Comparison of ENCODE assay signal across 7 cellular contexts in the genomic region with DNA sequence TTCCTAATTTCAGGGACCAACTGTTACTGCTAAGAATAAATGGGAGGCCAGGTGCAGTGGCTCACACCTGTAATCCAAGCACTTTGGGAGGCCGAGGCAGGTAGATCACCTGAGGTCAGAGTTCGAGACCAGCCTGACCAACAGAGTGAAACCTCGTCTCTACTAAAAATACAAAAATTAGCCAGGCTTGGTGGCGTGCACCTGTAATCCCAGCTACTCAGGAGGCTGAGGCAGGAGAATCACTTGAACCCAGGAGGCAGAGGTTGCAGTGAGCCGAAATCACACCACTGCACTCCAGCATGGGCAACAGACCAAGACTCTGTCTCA.
A peak's percentile ranks its signal among the peaks of the same experiment; 100 is the strongest.
DNase-seq lines count a peak whose midpoint lies in the region; ATAC-seq, FAIRE-seq and TF ChIP-seq lines count a peak whose summit lies in the region.
"Not testable (repeated sequence)": the region's sequence is repeated elsewhere in the genome, so short reads cannot be mapped to it uniquely, and the experiment has no call there.

No MANE protein-coding gene starts in this region.

- peak overlapping the region; percentile 97 for H4K91ac ChIP-seq in IMR-90 (ENCODE audit: insufficient read depth, low read depth, low read length)

- H3K27me3 Mint-ChIP-seq in activated CD4-positive, alpha-beta T cell treated with anti-CD3 and anti-CD28 coated beads, Interleukin-2, amount 10 ng/mL, durations not matched to agents 24 days and 14 days; astrocyte (ENCODE audit: low read depth, unreplicated experiment); progenitor cell of endocrine pancreas: not testable (repeated sequence)

- peak overlapping the region; percentile 96 for H2BK20ac ChIP-seq in IMR-90 (ENCODE audit: low read depth, low read length)

- peaks cover 18% of the 10 kb centered on the region for H3K4me1 ChIP-seq in IMR-90 (ENCODE audit: control insufficient read depth, insufficient read depth, low read length)
- H3K4me1 ChIP-seq in astrocyte (ENCODE audit: insufficient read depth, low read length): peaks cover 32% of the 10 kb centered on the region
- H3K4me1 ChIP-seq in esophagus (ENCODE audit: control insufficient read depth in 2 of 2, insufficient read depth in 2 of 2, low read length in 1 of 2): not testable (repeated sequence)
- H3K4me1 ChIP-seq in right lobe of liver: peaks cover 0 to 22% (median 10%) of the 10 kb centered on the region in 4 donors
- peaks cover 18% of the 10 kb centered on the region for H3K4me1 ChIP-seq in stomach smooth muscle (ENCODE audit: control insufficient read depth, insufficient read depth, low read length)

- peak overlapping the region; percentile 93 for H2BK5ac ChIP-seq in IMR-90 (ENCODE audit: low read depth, low read length, poor library complexity, severe bottlenecking)

- peak overlapping the region; percentile 34; the same call in 1 of the 2 replicates for H3K56ac ChIP-seq in IMR-90 (ENCODE audit: extremely low read depth, insufficient read depth, low read length)

- peaks cover 9 to 28% of the 10 kb centered on the region in 2 experiments; a peak in 3 of 4 replicates for H3K79me1 ChIP-seq in IMR-90 (ENCODE audit: low read depth in 1 of 2, low read length in 2 of 2)

- intact Hi-C loops in IMR-90 (cut with micrococcal nuclease): loop anchor here (1.0 to 10.0 kb wide), 2 partner anchors 78 to 190 kb away; no protein-coding TSS in a partner anchor
- intact Hi-C loops in activated CD4-positive, alpha-beta T cell treated with anti-CD3 and anti-CD28 coated beads, Interleukin-2, amount 10 ng/mL, durations not matched to agents 24 days and 14 days (cut with micrococcal nuclease): loop anchor here (1.0 to 10.0 kb wide), 5 partner anchors 78 to 1430 kb away; a partner anchor contains a TSS
- intact Hi-C loops in right lobe of liver (cut with DNase I): loop anchor here in 1 of 2 donors (5.0 kb wide), 1 partner anchor 113 kb away; no protein-coding TSS in a partner anchor

- not testable (repeated sequence) for H3K36me3 Mint-ChIP-seq in activated CD4-positive, alpha-beta T cell treated with anti-CD3 and anti-CD28 coated beads, Interleukin-2, amount 10 ng/mL, durations not matched to agents 24 days and 14 days (ENCODE audit: low read depth); astrocyte (ENCODE audit: low read depth, unreplicated experiment); progenitor cell of endocrine pancreas (ENCODE audit: insufficient read depth)

- H2AK9ac ChIP-seq in IMR-90 (replicated peaks; ENCODE audit: low read depth, low read length, poor library complexity): peak overlapping the region; percentile 4

- H3K14ac ChIP-seq in IMR-90 (replicated peaks; ENCODE audit: low read depth, low read length): peak overlapping the region; percentile 81

- TF ChIP-seq RAD21 in IMR-90 (IDR thresholded peaks at IDR 0.05; ENCODE audit: low read length): not testable (repeated sequence)

- H3K36me3 ChIP-seq in IMR-90 (ENCODE audit: control insufficient read depth, insufficient read depth, low read length); astrocyte (ENCODE audit: insufficient read depth, low read length); esophagus (ENCODE audit: control insufficient read depth in 2 of 2, insufficient read depth in 2 of 2, low read length in 1 of 2); right lobe of liver; stomach smooth muscle (ENCODE audit: control insufficient read depth in 2 of 2, insufficient read depth in 2 of 2, low read length in 2 of 2): not testable (repeated sequence)

- H3K9me1 ChIP-seq in IMR-90 (ENCODE audit: insufficient read depth, low read length): not testable (repeated sequence)

- H3K27ac ChIP-seq in IMR-90 (ENCODE audit: insufficient read depth, low read length) (peak overlapping the region; percentile 72), astrocyte (ENCODE audit: low read depth, low read length) (peak overlapping the region; percentile 96), esophagus (ENCODE audit: low read depth in 2 of 2, low read length in 1 of 2) (peak overlapping the region; percentile 91 to 93), right lobe of liver (peak overlapping the region; percentile 93 to 100 (median 100)), stomach smooth muscle (ENCODE audit: low read length) (peak overlapping the region; percentile 82)

- H3K4me3 Mint-ChIP-seq in activated CD4-positive, alpha-beta T cell treated with anti-CD3 and anti-CD28 coated beads, Interleukin-2, amount 10 ng/mL, durations not matched to agents 24 days and 14 days; astrocyte (ENCODE audit: unreplicated experiment); progenitor cell of endocrine pancreas (ENCODE audit: low read depth): not testable (repeated sequence)

- dilution Hi-C loops in IMR-90 (cut with HindIII; ENCODE audit: low sequenced_read_pairs, unreplicated experiment): loop anchor here (25.0 kb wide), 1 partner anchor 133 kb away; no protein-coding TSS in a partner anchor

- in situ Hi-C loops in IMR-90 (cut with MboI; ENCODE audit: low sequenced_read_pairs): loop anchor here (5.0 to 25.0 kb wide), 2 partner anchors 108 to 1817 kb away; a partner anchor contains a TSS

- H3K27ac Mint-ChIP-seq in activated CD4-positive, alpha-beta T cell treated with anti-CD3 and anti-CD28 coated beads, Interleukin-2, amount 10 ng/mL, durations not matched to agents 24 days and 14 days: peak overlapping the region; percentile 87
- H3K27ac Mint-ChIP-seq in astrocyte (ENCODE audit: unreplicated experiment) (peak overlapping the region; percentile 97), progenitor cell of endocrine pancreas (peak overlapping the region; percentile 76)

- not testable (repeated sequence) for H2AFZ ChIP-seq in IMR-90 (replicated peaks; ENCODE audit: low read length, poor library complexity); astrocyte (ENCODE audit: low read depth, low read length)

- H2AK5ac ChIP-seq in IMR-90 (ENCODE audit: low read depth, low read length): peak overlapping the region; percentile 26; the same call in 1 of the 2 replicates

- CTCF ChIA-PET in IMR-90 (lab: Yijun Ruan, JAX): interaction anchor here (0.7 to 1.2 kb wide), 2 partner anchors 114 to 144 kb away, joined by 4 read pairs; no protein-coding TSS in a partner anchor

- not testable (repeated sequence) for ATAC-seq in IMR-90 (ENCODE audit: low read depth); right lobe of liver

- H3K18ac ChIP-seq in IMR-90 (ENCODE audit: low read depth, low read length): peak overlapping the region; percentile 89

- WGBS in IMR-90 (ENCODE audit: extremely low coverage in 2 of 2, insufficient read length in 1 of 2), 2 experiments: no CpG with 5 or more reads among the region's 5 CpGs
- WGBS in esophagus, 2 donors: 86 to 90% methylated on average over 5 of the region's 5 CpGs
- WGBS in right lobe of liver (ENCODE audit: insufficient coverage, low coverage, low lambda C conversion rate, missing lambda C conversion rate): 69% methylated on average over 2 of the region's 5 CpGs

- peaks cover 36% of the 10 kb centered on the region for H3K4me1 Mint-ChIP-seq in activated CD4-positive, alpha-beta T cell treated with anti-CD3 and anti-CD28 coated beads, Interleukin-2, amount 10 ng/mL, durations not matched to agents 24 days and 14 days
- H3K4me1 Mint-ChIP-seq in astrocyte (ENCODE audit: low read depth, unreplicated experiment) (peaks cover 21% of the 10 kb centered on the region), progenitor cell of endocrine pancreas (ENCODE audit: low read depth) (peaks cover 13% of the 10 kb centered on the region)

- not testable (repeated sequence) for TF ChIP-seq POLR2A in IMR-90 (IDR thresholded peaks at IDR 0.05; ENCODE audit: low read depth, low read length); right lobe of liver (IDR thresholded peaks at IDR 0.05)

- DNase-seq in IMR-90; activated CD4-positive, alpha-beta T cell treated with anti-CD3 and anti-CD28 coated beads, Interleukin-2, amount 10 ng/mL, durations not matched to agents 24 days and 14 days; astrocyte (ENCODE audit: low read depth); right lobe of liver; progenitor cell of endocrine pancreas (ENCODE audit: low spot score, unreplicated experiment): not testable (repeated sequence)

- TF ChIP-seq CTCF in IMR-90 (conservative IDR thresholded peaks at IDR 0.05; ENCODE audit: low read depth, low read length); astrocyte (IDR thresholded peaks at IDR 0.05; ENCODE audit: insufficient read depth, low read depth, low read length); right lobe of liver (IDR thresholded peaks at IDR 0.05); progenitor cell of endocrine pancreas (IDR thresholded peaks at IDR 0.05; ENCODE audit: unreplicated experiment): not testable (repeated sequence)

- H3K9me3 ChIP-seq in IMR-90 (ENCODE audit: control insufficient read depth, insufficient read depth, low read length); astrocyte (ENCODE audit: insufficient read depth, low read depth, low read length); esophagus (ENCODE audit: control insufficient read depth in 2 of 2, insufficient read depth in 1 of 2, low read depth in 1 of 2, low read length in 1 of 2); right lobe of liver; stomach smooth muscle (ENCODE audit: control insufficient read depth in 2 of 2, low read length in 2 of 2): not testable (repeated sequence)

- peak overlapping the region; percentile 2 to 84; a peak in 3 of 4 replicates for H4K8ac ChIP-seq in IMR-90 (ENCODE audit: low read depth in 2 of 2, low read length in 2 of 2)

- H3K9ac ChIP-seq in IMR-90 (ENCODE audit: low read depth, low read length) (0 out of 2 replicates have a peak overlapping the region, but pooled peaks have one; percentile 2), astrocyte (ENCODE audit: low read length) (peak overlapping the region; percentile 69)
- not testable (repeated sequence) for H3K9ac ChIP-seq in stomach smooth muscle (ENCODE audit: low read length in 2 of 2)

- not testable (repeated sequence) for H3K9me3 Mint-ChIP-seq in activated CD4-positive, alpha-beta T cell treated with anti-CD3 and anti-CD28 coated beads, Interleukin-2, amount 10 ng/mL, durations not matched to agents 24 days and 14 days; astrocyte (ENCODE audit: unreplicated experiment); progenitor cell of endocrine pancreas (ENCODE audit: low read depth)

- peak overlapping the region; percentile 93 for H3K4ac ChIP-seq in IMR-90 (ENCODE audit: low read depth, low read length)

- not testable (repeated sequence) for H3K4me3 ChIP-seq in IMR-90 (ENCODE audit: insufficient read depth, low read depth, low read length); astrocyte (ENCODE audit: insufficient read depth, low read depth, low read length); esophagus (ENCODE audit: low read depth in 1 of 2, low read length in 2 of 2); right lobe of liver; stomach smooth muscle (ENCODE audit: low read length in 2 of 2)

- H3K79me2 ChIP-seq in astrocyte (ENCODE audit: insufficient read depth, low read length): not testable (repeated sequence)

- POLR2A ChIA-PET in IMR-90 (lab: Charles Lee; ENCODE audit: unreplicated experiment): interaction anchor here (1.4 kb wide), 1 partner anchor 78 kb away, joined by 9 read pairs; no protein-coding TSS in a partner anchor

- not testable (repeated sequence) for H3K27me3 ChIP-seq in IMR-90 (ENCODE audit: control insufficient read depth, insufficient read depth, low read length); astrocyte (ENCODE audit: insufficient read depth, low read length); esophagus (ENCODE audit: control insufficient read depth in 1 of 2, insufficient read depth in 2 of 2, low read length in 2 of 2); right lobe of liver; stomach smooth muscle (ENCODE audit: control insufficient read depth in 1 of 2, insufficient read depth in 2 of 2, low read length in 2 of 2)

- H3K4me2 ChIP-seq in IMR-90 (ENCODE audit: low read depth, low read length) (peak overlapping the region; percentile 26; the same call in 1 of the 2 replicates), astrocyte (ENCODE audit: low read length) (peak overlapping the region; percentile 49)

- H4K20me1 ChIP-seq in IMR-90 (ENCODE audit: insufficient read depth, low read length); astrocyte (ENCODE audit: insufficient read depth, low read length): not testable (repeated sequence)

- peak overlapping the region; percentile 98 for H2BK120ac ChIP-seq in IMR-90 (ENCODE audit: low read depth, low read length)

- not testable (repeated sequence) for FAIRE-seq in astrocyte (lab: Jason Lieb, UNC)

- not testable (repeated sequence) for BruUV-seq in IMR-90 (replicated peaks; lab: Mats Ljungman, UMichigan)

- H4K5ac ChIP-seq in IMR-90 (ENCODE audit: low read depth, low read length): peak overlapping the region; percentile 93

- H2BK15ac ChIP-seq in IMR-90 (ENCODE audit: low read depth, low read length): peak overlapping the region; percentile 89; the same call in 2 of the 3 replicates

- H3K23ac ChIP-seq in IMR-90 (ENCODE audit: low read depth, low read length): peak overlapping the region; percentile 77; the same call in 1 of the 2 replicates
